ENCODE assay signal across 2 cellular contexts in genomic region chr1:87393437-87394085, GRCh38.
TF ChIP-seq lines count a peak whose summit lies in the region.

No MANE protein-coding gene starts in this region.

TF ChIP-seq in GM12878, 131 proteins besides CTCF, POLR2A, EP300 and RAD21 (continued from another document):
- TF ChIP-seq RB1 (IDR thresholded peaks at IDR 0.05; ENCODE audit: borderline replicate concordance) (no peak), NFIC (IDR thresholded peaks at IDR 0.05; ENCODE audit: low read depth, low read length) (no peak), RUNX3 (IDR thresholded peaks at IDR 0.05; ENCODE audit: low read length) (peak; percentile 40), POU2F2 (IDR thresholded peaks at IDR 0.05; ENCODE audit: borderline replicate concordance, low read depth, low read length) (0 out of 3 replicates have a peak, but pooled peaks have one; percentile 41), NRF1 (conservative IDR thresholded peaks at IDR 0.05; ENCODE audit: low read depth, low read length) (no peak)

TF ChIP-seq in GM23338, 12 proteins besides CTCF, POLR2A, EP300 and RAD21 (continued from another document):
- TF ChIP-seq REST (IDR thresholded peaks at IDR 0.05; ENCODE audit: unreplicated experiment) (no peak), POLR2AphosphoS5 (IDR thresholded peaks at IDR 0.05; ENCODE audit: low read depth) (no peak), NANOG (IDR thresholded peaks at IDR 0.05; ENCODE audit: borderline replicate concordance) (no peak), ETS1 (IDR thresholded peaks at IDR 0.05) (no peak), ZNF462 (CRISPR knock-in tag; IDR thresholded peaks at IDR 0.05) (no peak), EZH2phosphoT487 (IDR thresholded peaks at IDR 0.05; ENCODE audit: unreplicated experiment) (no peak), EZH2 (IDR thresholded peaks at IDR 0.05; ENCODE audit: low read depth, unreplicated experiment) (no peak), STAT1 (IDR thresholded peaks at IDR 0.05; ENCODE audit: unreplicated experiment) (no peak), ZNF114 (CRISPR knock-in tag; IDR thresholded peaks at IDR 0.05) (no peak), ZNF331 (CRISPR knock-in tag; IDR thresholded peaks at IDR 0.05; ENCODE audit: low read depth) (no peak)
